9 cellular contexts compared by ENCODE assay signal in genomic region chr11:128890216-128890542, GRCh38. TPM values are rescaled to one million over a fixed set of nuclear protein-coding genes. Genes with fewer than 3 reads are reported as not detected.
A peak's percentile ranks its signal among the peaks of the same experiment; 100 is the strongest.
DNase-seq lines count a peak whose midpoint lies in the region; ATAC-seq and TF ChIP-seq lines count a peak whose summit lies in the region.
"Had no signal": no experiment of that assay in that cellular context is flagged by ENCODE, and none has a peak within 500 bp of the region (broad histone marks: within the 10 kb centered on the region; RNA-seq: fewer than 3 reads in every experiment).

No MANE protein-coding gene starts in this region.

- H3K4me2 ChIP-seq in hepatocyte = peak overlapping the region; percentile 99
- H3K4me2 ChIP-seq in MM.1S (ENCODE audit: low read depth, low read length) = no peak overlapping the region

- DNase-seq in Calu3 (no peak), activated B cell treated with CpG ODN at 0.5 μM for 24 hours (no peak), hepatocyte (ENCODE audit: low spot score) (no peak), sigmoid colon (no peak), MM.1S (no peak), T-helper 1 cell (no peak), DMS 273 (lab: John Stamatoyannopoulos, UW; ENCODE audit: unreplicated experiment) (no peak)
- no peak for DNase-seq in activated effector memory CD4-positive, alpha-beta T cell treated with Interleukin-2 at 50 U/mL for 16 hours

- H3K4me3 Mint-ChIP-seq in Calu3 (ENCODE audit: low read depth, unreplicated experiment) (peak overlapping the region; percentile 72), activated B cell treated with CpG ODN at 0.5 μM for 24 hours (peak overlapping the region; percentile 7)

- H3K27ac ChIP-seq in hepatocyte (no peak overlapping the region), sigmoid colon (no peak overlapping the region), MM.1S (ENCODE audit: low read length) (no peak overlapping the region)
- H3K27ac ChIP-seq: SK-N-MC had no signal

- H3K4me3 ChIP-seq in hepatocyte (peak overlapping the region; percentile 42), sigmoid colon (peak overlapping the region in 3 of 4 donors; percentile 42 to 55 (median 54)), MM.1S (ENCODE audit: low read length) (no peak overlapping the region)

- peaks cover 15% of the 10 kb centered on the region for H3K4me1 ChIP-seq in hepatocyte (ENCODE audit: insufficient read depth)
- H3K4me1 ChIP-seq in sigmoid colon = peaks cover 0 to 19% (median 14%) of the 10 kb centered on the region in 4 donors
- H3K4me1 ChIP-seq in MM.1S (ENCODE audit: low read length) = peaks cover 30% of the 10 kb centered on the region

- no peak overlapping the region for H2AFZ ChIP-seq in hepatocyte
- no peak overlapping the region for H2AFZ ChIP-seq in MM.1S (ENCODE audit: low read length)

- BruUV-seq in Calu3 (replicated peaks; lab: Mats Ljungman, UMichigan) = no TSS peak

- H3K36me3 Mint-ChIP-seq in Calu3 (ENCODE audit: insufficient read depth, unreplicated experiment) (peaks cover 6% of the 10 kb centered on the region), activated B cell treated with CpG ODN at 0.5 μM for 24 hours (ENCODE audit: low read depth) (no peaks in the 10 kb centered on the region)

- H3K27me3 ChIP-seq in hepatocyte = peaks cover 47% of the 10 kb centered on the region
- H3K27me3 ChIP-seq in sigmoid colon = peaks cover 8 to 39% (median 21%) of the 10 kb centered on the region in 3 donors
- no peaks in the 10 kb centered on the region for H3K27me3 ChIP-seq in MM.1S (replicated peaks; ENCODE audit: insufficient read depth, low read length)

- H3K9me3 Mint-ChIP-seq in Calu3 (ENCODE audit: low read depth, unreplicated experiment) (no peaks in the 10 kb centered on the region), activated B cell treated with CpG ODN at 0.5 μM for 24 hours (no peaks in the 10 kb centered on the region)

- intact Hi-C loops in Calu3 (cut with micrococcal nuclease; ENCODE audit: unreplicated experiment) = no loop called here
- intact Hi-C loops in activated B cell treated with CpG ODN at 0.5 μM for 24 hours (cut with micrococcal nuclease) = loop anchor here (1.0 to 5.0 kb wide), 2 partner anchors 15 to 37 kb away; no protein-coding TSS in a partner anchor
- intact Hi-C loops in sigmoid colon (cut with DNase I) = no loop called here

- H3K9me2 ChIP-seq in hepatocyte (replicated peaks; ENCODE audit: insufficient read depth) (no peaks in the 10 kb centered on the region), MM.1S (replicated peaks; ENCODE audit: insufficient read depth, low read length) (no peaks in the 10 kb centered on the region)

- POLR2A ChIA-PET in activated B cell treated with CpG ODN at 0.5 μM for 24 hours (lab: Charles Lee) = no interaction called here

- H3K27ac Mint-ChIP-seq in Calu3 (ENCODE audit: unreplicated experiment) (no peak overlapping the region), activated B cell treated with CpG ODN at 0.5 μM for 24 hours (no peak overlapping the region)

- H3K4me1 Mint-ChIP-seq in Calu3 (ENCODE audit: low read depth, unreplicated experiment) (peaks cover 10% of the 10 kb centered on the region), activated B cell treated with CpG ODN at 0.5 μM for 24 hours (peaks cover 26% of the 10 kb centered on the region)

- peaks cover 8% of the 10 kb centered on the region; the same call in 1 of the 2 replicates for H3F3A ChIP-seq in MM.1S (ENCODE audit: insufficient read depth, low read length)

- no peaks in the 10 kb centered on the region for H3K9me3 ChIP-seq in hepatocyte (ENCODE audit: low read depth)
- no peaks in the 10 kb centered on the region for H3K9me3 ChIP-seq in sigmoid colon
- H3K9me3 ChIP-seq in MM.1S (replicated peaks; ENCODE audit: insufficient read depth, low read length) = no peaks in the 10 kb centered on the region

- no peak overlapping the region for H3K9ac ChIP-seq in MM.1S (ENCODE audit: low read length)

- H3K79me2 ChIP-seq in hepatocyte = no peaks in the 10 kb centered on the region
- no peaks in the 10 kb centered on the region for H3K79me2 ChIP-seq in MM.1S (ENCODE audit: low read length)

- no peak for ATAC-seq in activated B cell treated with CpG ODN at 0.5 μM for 24 hours (ENCODE audit: low read depth)

- H3K36me3 ChIP-seq in hepatocyte (replicated peaks; ENCODE audit: insufficient read depth, low read depth) (no peaks in the 10 kb centered on the region), sigmoid colon (no peaks in the 10 kb centered on the region), MM.1S (replicated peaks; ENCODE audit: insufficient read depth, low read length) (no peaks in the 10 kb centered on the region)

- H3K27me3 Mint-ChIP-seq in Calu3 (ENCODE audit: unreplicated experiment) = peaks cover 14% of the 10 kb centered on the region
- H3K27me3 Mint-ChIP-seq in activated B cell treated with CpG ODN at 0.5 μM for 24 hours = peaks cover 69% of the 10 kb centered on the region

- no peak for TF ChIP-seq EP300 in sigmoid colon (IDR thresholded peaks at IDR 0.05)

- TF ChIP-seq CTCF in Calu3 (IDR thresholded peaks at IDR 0.05; ENCODE audit: unreplicated experiment) (no peak), activated B cell treated with CpG ODN at 0.5 μM for 24 hours (IDR thresholded peaks at IDR 0.05) (no peak), hepatocyte (IDR thresholded peaks at IDR 0.05; ENCODE audit: poor library complexity) (no peak), sigmoid colon (IDR thresholded peaks at IDR 0.05) (no peak), MM.1S (IDR thresholded peaks at IDR 0.05; ENCODE audit: low read length) (no peak)

- TF ChIP-seq POLR2A in sigmoid colon (IDR thresholded peaks at IDR 0.05) = no peak

- WGBS in hepatocyte (ENCODE audit: low lambda C conversion rate, missing lambda C conversion rate) = 8% methylated on average over 9 of the region's 9 CpGs
- 7 to 31% methylated on average over 9 of the region's 9 CpGs for WGBS in sigmoid colon, 2 donors

- CTCF ChIA-PET in Calu3 (lab: Charles Lee) (interaction anchor here (1.0 to 1.1 kb wide), 2 partner anchors 16 to 66 kb away, joined by 3 to 5 read pairs; no protein-coding TSS in a partner anchor), activated B cell treated with CpG ODN at 0.5 μM for 24 hours (lab: Charles Lee) (interaction anchor here (0.9 kb wide), 1 partner anchor 8 kb away, joined by 3 read pairs; no protein-coding TSS in a partner anchor)

- no peaks in the 10 kb centered on the region for H4K20me1 ChIP-seq in hepatocyte (ENCODE audit: insufficient read depth, poor library complexity, severe bottlenecking)
- H4K20me1 ChIP-seq in MM.1S (ENCODE audit: insufficient read depth, low read length) = no peaks in the 10 kb centered on the region

RNA-seq across cellular contexts. Expression of gene KCNJ5, which starts 1.0 kb away (rescaled TPM):
- total RNA-seq in Calu3 (2022) = not detected in 2 replicates
- total RNA-seq in activated B cell treated with CpG ODN at 0.5 μM for 24 hours = not detected in 2 replicates
- total RNA-seq in hepatocyte = 0.64 and 1.00 TPM in 2 replicates
- 0.52 and 1.2 TPM in 2 replicates for polyA plus RNA-seq in hepatocyte
- total RNA-seq in sigmoid colon = 1 to 10 TPM; 1.8 to 4.7 (median 2.9) TPM
- under 1 TPM in 2 of 3 donors, not detected in 1; 0.58 to 0.60 TPM for polyA plus RNA-seq in sigmoid colon

RNA-seq across cellular contexts. Expression of gene KCNJ1, which starts 23.1 kb away (rescaled TPM):
- total RNA-seq in Calu3 (2022) = 0.17 TPM in 1 of 2 replicates, not detected in the other
- 0.20 TPM in 1 of 2 replicates, not detected in the other for total RNA-seq in activated B cell treated with CpG ODN at 0.5 μM for 24 hours
- total RNA-seq in hepatocyte = not detected in 2 replicates
- not detected in 2 replicates for polyA plus RNA-seq in hepatocyte
- under 1 TPM in 1 of 4 donors, not detected in 3; 0.81 TPM for total RNA-seq in sigmoid colon
- not detected for polyA plus RNA-seq in sigmoid colon

RNA-seq across cellular contexts. Expression of gene TP53AIP1, which starts 52.5 kb away (rescaled TPM):
- total RNA-seq in Calu3 (2022) (0.61 and 0.78 TPM in 2 replicates), activated B cell treated with CpG ODN at 0.5 μM for 24 hours (not detected in 2 replicates), hepatocyte (0.17 TPM in 1 of 2 replicates, not detected in the other), sigmoid colon (under 1 TPM in 1 of 4 donors, not detected in 3; 0.55 TPM)
- polyA plus RNA-seq in hepatocyte (0.23 TPM in 1 of 2 replicates, not detected in the other), sigmoid colon (under 1 TPM in 1 of 3 donors, not detected in 2; 0.16 TPM)
